ENCODE assay signal across 12 cellular contexts in the genomic region with DNA sequence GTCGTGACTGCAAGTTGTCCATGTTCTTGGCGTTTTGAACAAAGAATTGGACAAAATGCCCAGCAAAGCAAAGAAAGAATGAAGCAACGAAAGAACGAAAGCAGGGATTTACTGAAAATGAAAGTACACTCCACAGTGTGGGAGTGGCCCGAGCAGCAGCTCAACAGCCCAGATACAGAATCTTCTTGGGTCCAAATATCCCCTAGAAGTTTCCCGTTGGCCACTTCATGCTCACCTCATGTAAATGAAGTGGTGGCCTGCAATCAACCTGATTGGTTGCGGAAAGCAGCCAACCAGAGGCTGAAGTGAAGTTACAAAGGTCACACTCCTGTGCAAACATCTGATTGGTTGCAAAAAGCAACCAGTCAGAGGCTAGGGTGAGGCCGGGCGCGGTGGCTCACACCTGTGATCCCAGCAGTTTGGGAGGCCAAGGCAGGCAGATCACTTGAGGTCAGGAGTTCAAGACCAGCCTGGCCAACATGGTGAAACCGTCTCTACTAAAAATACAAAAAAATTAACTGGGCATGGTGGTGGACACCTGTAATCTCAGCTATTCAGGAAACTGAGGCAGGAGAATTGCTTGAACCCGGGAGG. TPM values are rescaled to one million over a fixed set of nuclear protein-coding genes. Genes with fewer than 3 reads are reported as not detected.
DNase-seq lines count a peak whose midpoint lies in the region; ATAC-seq, FAIRE-seq and TF ChIP-seq lines count a peak whose summit lies in the region.
"Not testable (repeated sequence)": the region's sequence is repeated elsewhere in the genome, so short reads cannot be mapped to it uniquely, and the experiment has no call there.
"Had no signal": no experiment of that assay in that cellular context is flagged by ENCODE, and none has a peak within 500 bp of the region (broad histone marks: within the 10 kb centered on the region; RNA-seq: fewer than 3 reads in every experiment).

No MANE protein-coding gene starts in this region.

- not testable (repeated sequence) for H3K9me2 ChIP-seq in OCI-LY7 (ENCODE audit: insufficient read depth, low read length)

- not testable (repeated sequence) for BruUV-seq in OCI-LY7 (replicated peaks; lab: Mats Ljungman, UMichigan)

- not testable (repeated sequence) for H3K36me3 ChIP-seq in OCI-LY7 (ENCODE audit: insufficient read depth, low read length); astrocyte (ENCODE audit: insufficient read depth, low read length); mucosa of descending colon (ENCODE audit: low read depth); skeletal muscle satellite cell (ENCODE audit: insufficient read depth, low read length); upper lobe of right lung

- not testable (repeated sequence) for H3K79me2 ChIP-seq in OCI-LY7 (ENCODE audit: insufficient read depth, low read depth, low read length); astrocyte (ENCODE audit: insufficient read depth, low read length)

- CTCF ChIA-PET in OCI-LY7 (lab: Charles Lee; ENCODE audit: unreplicated experiment): not testable (repeated sequence)
- CTCF ChIA-PET in activated CD4-positive, alpha-beta T cell treated with anti-CD3 and anti-CD28 coated beads, Interleukin-2, amount 10 ng/mL, durations not matched to agents 7 days and 5 days (lab: Charles Lee): interaction anchor here (0.6 to 2.6 kb wide), 4 partner anchors 8 to 554 kb away, joined by 3 to 17 read pairs (median 4); no protein-coding TSS in a partner anchor

- H3K9ac ChIP-seq in astrocyte (ENCODE audit: low read length); skeletal muscle satellite cell (ENCODE audit: low read depth, low read length): not testable (repeated sequence)

- not testable (repeated sequence) for H4K20me1 ChIP-seq in OCI-LY7 (ENCODE audit: insufficient read depth, low read length); astrocyte (ENCODE audit: insufficient read depth, low read length)

- H3K4me1 ChIP-seq in OCI-LY7 (ENCODE audit: insufficient read depth, low read length, poor library complexity, severe bottlenecking): peaks cover 20% of the 10 kb centered on the region
- H3K4me1 ChIP-seq in astrocyte (ENCODE audit: insufficient read depth, low read length): peaks cover 20% of the 10 kb centered on the region
- peaks cover 18% of the 10 kb centered on the region for H3K4me1 ChIP-seq in mucosa of descending colon (ENCODE audit: low read depth)
- H3K4me1 ChIP-seq in skeletal muscle satellite cell (ENCODE audit: control insufficient read depth, insufficient read depth, low read length): peaks cover 22% of the 10 kb centered on the region
- peaks cover 59% of the 10 kb centered on the region for H3K4me1 ChIP-seq in upper lobe of right lung

- not testable (repeated sequence) for H3K27ac Mint-ChIP-seq in activated CD4-positive, alpha-beta T cell treated with anti-CD3 and anti-CD28 coated beads, Interleukin-2, amount 10 ng/mL, durations not matched to agents 7 days and 5 days
- peak overlapping the region; percentile 63 for H3K27ac Mint-ChIP-seq in astrocyte (ENCODE audit: unreplicated experiment)

- peak overlapping the region; percentile 28 for H3K4me3 ChIP-seq in GM12865 (ENCODE audit: low read depth, low read length)
- not testable (repeated sequence) for H3K4me3 ChIP-seq in OCI-LY7 (ENCODE audit: low read depth, low read length, poor library complexity, severe bottlenecking); astrocyte (ENCODE audit: insufficient read depth, low read depth, low read length); mucosa of descending colon; upper lobe of right lung
- H3K4me3 ChIP-seq in fibroblast of villous mesenchyme (ENCODE audit: low read depth, low read length): peak overlapping the region; percentile 31
- peak overlapping the region; percentile 42 for H3K4me3 ChIP-seq in skeletal muscle satellite cell (ENCODE audit: low read length)

- not testable (repeated sequence) for H3K9me3 ChIP-seq in OCI-LY7 (ENCODE audit: low read length); astrocyte (ENCODE audit: insufficient read depth, low read depth, low read length); mucosa of descending colon; skeletal muscle satellite cell (replicated peaks; ENCODE audit: low read length); upper lobe of right lung

- POLR2A ChIA-PET in OCI-LY7 (lab: Charles Lee); activated CD4-positive, alpha-beta T cell treated with anti-CD3 and anti-CD28 coated beads, Interleukin-2, amount 10 ng/mL, durations not matched to agents 7 days and 5 days (lab: Charles Lee): not testable (repeated sequence)

- H3K27ac ChIP-seq in OCI-LY7 (ENCODE audit: low read depth, low read length, poor library complexity, severe bottlenecking); astrocyte (ENCODE audit: low read depth, low read length): not testable (repeated sequence)
- peak overlapping the region; percentile 67 for H3K27ac ChIP-seq in upper lobe of right lung

- not testable (repeated sequence) for H3K4me1 Mint-ChIP-seq in activated CD4-positive, alpha-beta T cell treated with anti-CD3 and anti-CD28 coated beads, Interleukin-2, amount 10 ng/mL, durations not matched to agents 7 days and 5 days
- H3K4me1 Mint-ChIP-seq in astrocyte (ENCODE audit: low read depth, unreplicated experiment): peaks cover 19% of the 10 kb centered on the region

- H3K4me2 ChIP-seq in OCI-LY7 (ENCODE audit: low read length) (peak overlapping the region; percentile 41), astrocyte (ENCODE audit: low read length) (peak overlapping the region; percentile 15), skeletal muscle satellite cell (ENCODE audit: low read length) (peak overlapping the region; percentile 74)

- not testable (repeated sequence) for H3K27me3 Mint-ChIP-seq in activated CD4-positive, alpha-beta T cell treated with anti-CD3 and anti-CD28 coated beads, Interleukin-2, amount 10 ng/mL, durations not matched to agents 7 days and 5 days; astrocyte (ENCODE audit: low read depth, unreplicated experiment)

- intact Hi-C loops in OCI-LY7 (cut with micrococcal nuclease; ENCODE audit: unreplicated experiment); mucosa of descending colon (cut with DNase I, micrococcal nuclease); upper lobe of right lung (cut with DNase I): not testable (repeated sequence)

- peak; percentile 51 for ATAC-seq in mucosa of descending colon
- not testable (repeated sequence) for ATAC-seq in upper lobe of right lung

- TF ChIP-seq CTCF in GM12865 (IDR thresholded peaks at IDR 0.05; ENCODE audit: insufficient read depth, low read depth, low read length, missing control alignments); OCI-LY7 (conservative IDR thresholded peaks at IDR 0.05; ENCODE audit: low read length); astrocyte (IDR thresholded peaks at IDR 0.05; ENCODE audit: insufficient read depth, low read depth, low read length); fibroblast of villous mesenchyme (IDR thresholded peaks at IDR 0.05; ENCODE audit: insufficient read depth, low read depth, low read length); mucosa of descending colon (IDR thresholded peaks at IDR 0.05); upper lobe of right lung (IDR thresholded peaks at IDR 0.05): not testable (repeated sequence)

- DNase-seq in GM12865 (ENCODE audit: low read depth) (peak; percentile 86), fibroblast of villous mesenchyme (ENCODE audit: low read depth) (peak; percentile 43), mucosa of descending colon (peak; percentile 70 to 83 (median 77))
- DNase-seq in OCI-LY7 (ENCODE audit: low spot score); astrocyte (ENCODE audit: low read depth); upper lobe of right lung: not testable (repeated sequence)
- DNase-seq in activated CD4-positive, alpha-beta T cell treated with anti-CD3 and anti-CD28 coated beads, Interleukin-2, amount 10 ng/mL, durations not matched to agents 7 days and 5 days: peak; percentile 13

- H3K36me3 Mint-ChIP-seq in activated CD4-positive, alpha-beta T cell treated with anti-CD3 and anti-CD28 coated beads, Interleukin-2, amount 10 ng/mL, durations not matched to agents 7 days and 5 days (ENCODE audit: low read depth); astrocyte (ENCODE audit: low read depth, unreplicated experiment): not testable (repeated sequence)

- H2AFZ ChIP-seq in OCI-LY7 (ENCODE audit: low read length): peak overlapping the region; percentile 21; the same call in 1 of the 2 replicates
- not testable (repeated sequence) for H2AFZ ChIP-seq in astrocyte (ENCODE audit: low read depth, low read length)

- H3K27me3 ChIP-seq in astrocyte (ENCODE audit: insufficient read depth, low read length); skeletal muscle satellite cell (ENCODE audit: control insufficient read depth, insufficient read depth, low read length); upper lobe of right lung: not testable (repeated sequence)

- FAIRE-seq in astrocyte (lab: Jason Lieb, UNC): not testable (repeated sequence)

- peak overlapping the region; percentile 20 for H3K4me3 Mint-ChIP-seq in activated CD4-positive, alpha-beta T cell treated with anti-CD3 and anti-CD28 coated beads, Interleukin-2, amount 10 ng/mL, durations not matched to agents 7 days and 5 days
- H3K4me3 Mint-ChIP-seq in astrocyte (ENCODE audit: unreplicated experiment): not testable (repeated sequence)

- H3K9me3 Mint-ChIP-seq in activated CD4-positive, alpha-beta T cell treated with anti-CD3 and anti-CD28 coated beads, Interleukin-2, amount 10 ng/mL, durations not matched to agents 7 days and 5 days; astrocyte (ENCODE audit: unreplicated experiment): not testable (repeated sequence)

RNA-seq across cellular contexts. Expression of gene TNFAIP2, which starts 8.1 kb away (rescaled TPM):
- not detected in 2 replicates for total RNA-seq in OCI-LY7 (2014; rRNA removed; shearing (Covaris generic))
- total RNA-seq in OCI-LY7 (2022) (not detected in 2 replicates), astrocyte (24.9 and 29.5 TPM in 2 replicates), fibroblast of villous mesenchyme (122 and 240 TPM in 2 replicates), mucosa of descending colon (10 to 100 TPM; 22.0 to 67.4 (median 40.2) TPM), upper lobe of right lung (158 TPM)
- under 1 TPM in 1 of 2 experiments, not detected in 1; 0.60 TPM for total RNA-seq in activated CD4-positive, alpha-beta T cell treated with anti-CD3 and anti-CD28 coated beads, Interleukin-2, amount 10 ng/mL, durations not matched to agents 7 days and 5 days
- total RNA-seq in skeletal muscle satellite cell (2012; rRNA removed): 104 and 119 TPM in 2 replicates

RNA-seq across cellular contexts. Expression of gene EXOC3L4, which starts 20.7 kb away (rescaled TPM):
- total RNA-seq in OCI-LY7 (2014; rRNA removed; shearing (Covaris generic)): not detected in 2 replicates
- total RNA-seq in OCI-LY7 (2022) (not detected in 2 replicates), astrocyte (not detected in 2 replicates), fibroblast of villous mesenchyme (under 0.01 TPM in 1 of 2 replicates, not detected in the other), mucosa of descending colon (10 to 100 TPM; 16.7 to 29.1 (median 26.1) TPM), upper lobe of right lung (4.2 TPM)
- not detected for total RNA-seq in activated CD4-positive, alpha-beta T cell treated with anti-CD3 and anti-CD28 coated beads, Interleukin-2, amount 10 ng/mL, durations not matched to agents 7 days and 5 days
- not detected in 2 replicates for total RNA-seq in skeletal muscle satellite cell (2012; rRNA removed)
- total RNA-seq: dermis blood vessel endothelial cell had no signal

RNA-seq across cellular contexts. Expression of gene LBHD2, which starts 31.2 kb away (rescaled TPM):
- not detected in 2 replicates for total RNA-seq in OCI-LY7 (2014; rRNA removed; shearing (Covaris generic))
- not detected in 2 replicates for total RNA-seq in OCI-LY7 (2022)
- total RNA-seq in activated CD4-positive, alpha-beta T cell treated with anti-CD3 and anti-CD28 coated beads, Interleukin-2, amount 10 ng/mL, durations not matched to agents 7 days and 5 days: not detected
- not detected in 2 replicates for total RNA-seq in astrocyte
- not detected in 2 replicates for total RNA-seq in fibroblast of villous mesenchyme
- total RNA-seq in mucosa of descending colon: not detected
- not detected in 2 replicates for total RNA-seq in skeletal muscle satellite cell (2012; rRNA removed)
- not detected for total RNA-seq in upper lobe of right lung
- total RNA-seq: body of pancreas, dermis blood vessel endothelial cell, hepatocyte, kidney epithelial cell had no signal

RNA-seq across cellular contexts. Expression of gene CDC42BPB, which starts 57.8 kb away (rescaled TPM):
- total RNA-seq in OCI-LY7 (2014; rRNA removed; shearing (Covaris generic)): 0.03 TPM in 1 of 2 replicates, not detected in the other
- 0.20 and 0.46 TPM in 2 replicates for total RNA-seq in OCI-LY7 (2022)
- 1 to 10 TPM in 1 of 2 experiments, under 1 TPM in 1; 0.81 to 1.1 TPM for total RNA-seq in activated CD4-positive, alpha-beta T cell treated with anti-CD3 and anti-CD28 coated beads, Interleukin-2, amount 10 ng/mL, durations not matched to agents 7 days and 5 days
- 116 and 119 TPM in 2 replicates for total RNA-seq in astrocyte
- 104 and 122 TPM in 2 replicates for total RNA-seq in fibroblast of villous mesenchyme
- total RNA-seq in mucosa of descending colon: 100 to 1,000 TPM in 1 of 3 donors, 10 to 100 TPM in 2; 77.6 to 106 (median 84.4) TPM
- total RNA-seq in skeletal muscle satellite cell (2012; rRNA removed): 76.8 and 85.8 TPM in 2 replicates
- 102 TPM for total RNA-seq in upper lobe of right lung

Comparison
In these comparisons a context has a peak if more than half of its experiments do, and no peak if none do; other contexts are left out.
1. H3K4me2 ChIP-seq: peak in every context shown above with its lines; median percentile 74 in skeletal muscle satellite cell; 41 in OCI-LY7; 15 in astrocyte.
2. RNA of gene TNFAIP2, which starts 8.1 kb away (total RNA-seq): 122 to 240 TPM in fibroblast of villous mesenchyme, 158 TPM in upper lobe of right lung (single experiment), 22.0 to 67.4 TPM in mucosa of descending colon and 24.9 to 29.5 TPM in astrocyte; 0.60 TPM in activated CD4-positive, alpha-beta T cell treated with anti-CD3 and anti-CD28 coated beads, Interleukin-2, amount 10 ng/mL, durations not matched to agents 7 days and 5 days and not detected in OCI-LY7; every median in the first group is over 10 times any median in the second.